Comparison of ENCODE assay signal across 9 cellular contexts in genomic region chr3:42535981-42536784, GRCh38.
DNase-seq lines count a peak whose midpoint lies in the region; ATAC-seq and TF ChIP-seq lines count a peak whose summit lies in the region.
"Had no signal": no experiment of that assay in that cellular context is flagged by ENCODE, and none has a peak within 500 bp of the region (broad histone marks: within the 10 kb centered on the region; RNA-seq: fewer than 3 reads in every experiment).

No MANE protein-coding gene starts in this region.

- H3K27me3 ChIP-seq in WERI-Rb-1 (ENCODE audit: insufficient read depth, low read depth, severe bottlenecking), result no peaks in the 10 kb centered on the region

- H3K9me3 ChIP-seq in WERI-Rb-1 (ENCODE audit: severe bottlenecking), result no peaks in the 10 kb centered on the region

- ATAC-seq in HG03520 (IDR thresholded peaks at IDR 0.05; ENCODE audit: unreplicated experiment) (no peak), GM19023 (IDR thresholded peaks at IDR 0.05; ENCODE audit: unreplicated experiment) (no peak)

- no peak overlapping the region for H3K4me3 ChIP-seq in WERI-Rb-1 (ENCODE audit: low read depth, low read length)
- H3K4me3 ChIP-seq in fibroblast of mammary gland (ENCODE audit: control insufficient read depth, low read depth, low read length), result no peak overlapping the region
- H3K4me3 ChIP-seq: lung had no signal

- no peak overlapping the region for H3K27ac ChIP-seq in WERI-Rb-1

- TF ChIP-seq CTCF in WERI-Rb-1 (IDR thresholded peaks at IDR 0.05; ENCODE audit: low read depth, low read length) (peak; percentile 67), fibroblast of mammary gland (conservative IDR thresholded peaks at IDR 0.05; ENCODE audit: control insufficient read depth, insufficient read depth, low read depth, low read length) (peak; percentile 52)

- DNase-seq in COR-L47 (lab: John Stamatoyannopoulos, UW) (peak; percentile 1), HPDE6-E6E7 (ENCODE audit: extremely low spot score) (peak; percentile 15), WERI-Rb-1 (peak; percentile 74), fibroblast of mammary gland (ENCODE audit: low read depth) (peak; percentile 11), putamen (ENCODE audit: low spot score) (peak; percentile 27), NCI-H345 (lab: John Stamatoyannopoulos, UW) (no peak)

- H3K36me3 ChIP-seq in WERI-Rb-1, result no peaks in the 10 kb centered on the region
